Comparison of ENCODE assay signal across 20 cellular contexts in genomic region chr7:148800677-148801076, GRCh38.
"Had no signal": no experiment of that assay in that cellular context is flagged by ENCODE, and none has a peak within 500 bp of the region (broad histone marks: within the 10 kb centered on the region; RNA-seq: fewer than 3 reads in every experiment).

No MANE protein-coding gene starts in this region.

- FAIRE-seq: colon, endometrium had no signal

- H3K4me3 ChIP-seq: body of pancreas, gastroesophageal sphincter, heart left ventricle, thyroid gland had no signal

- H3K27ac ChIP-seq: body of pancreas, gastroesophageal sphincter, heart left ventricle, thyroid gland had no signal

- DNase-seq: activated CD4-positive, alpha-beta T cell treated with anti-CD3 and anti-CD28 coated beads, Interleukin-2, amount 50 U/mL, for 1 hour; activated CD8-positive, alpha-beta memory T cell treated with anti-CD3 and anti-CD28 coated beads, Interleukin-2, amount 50 U/mL, for 48 hours; activated gamma-delta T cell treated with Interleukin-2 at 50 U/mL for 16 hours; activated naive CD8-positive, alpha-beta T cell treated with anti-CD3 and anti-CD28 coated beads, Interleukin-2, amount 10 ng/mL, durations not matched to agents 7 days and 5 days; body of pancreas; heart left ventricle; immature natural killer cell; kidney glomerular epithelial cell; mesendoderm; natural killer cell; retina; stimulated activated CD4-positive, alpha-beta T cell treated with anti-CD3 and anti-CD28 coated beads, Interleukin-12 subunit alpha, Interleukin-12 subunit beta, amount 100 ng/mL, for 4 hours; stimulated activated CD4-positive, alpha-beta T cell treated with anti-CD3 and anti-CD28 coated beads, Interleukin-1b, Interleukin-23, amount 100 ng/mL, for 48 hours; stimulated activated CD8-positive, alpha-beta memory T cell treated with anti-CD3 and anti-CD28 coated beads, Interleukin-4, amount 100 ng/mL, for 48 hours; stimulated activated naive CD4-positive, alpha-beta T cell treated with Interleukin-2 at 50 U/mL for 16 hours; SW 1271; thyroid gland had no signal

- H3K9me3 ChIP-seq: body of pancreas, gastroesophageal sphincter, heart left ventricle, thyroid gland had no signal

- ATAC-seq: body of pancreas, gastroesophageal sphincter, natural killer cell had no signal

- H3K27me3 ChIP-seq: body of pancreas, gastroesophageal sphincter, heart left ventricle, thyroid gland had no signal

- H3K4me1 ChIP-seq: body of pancreas, gastroesophageal sphincter, heart left ventricle, thyroid gland had no signal
